In the genomic region with DNA sequence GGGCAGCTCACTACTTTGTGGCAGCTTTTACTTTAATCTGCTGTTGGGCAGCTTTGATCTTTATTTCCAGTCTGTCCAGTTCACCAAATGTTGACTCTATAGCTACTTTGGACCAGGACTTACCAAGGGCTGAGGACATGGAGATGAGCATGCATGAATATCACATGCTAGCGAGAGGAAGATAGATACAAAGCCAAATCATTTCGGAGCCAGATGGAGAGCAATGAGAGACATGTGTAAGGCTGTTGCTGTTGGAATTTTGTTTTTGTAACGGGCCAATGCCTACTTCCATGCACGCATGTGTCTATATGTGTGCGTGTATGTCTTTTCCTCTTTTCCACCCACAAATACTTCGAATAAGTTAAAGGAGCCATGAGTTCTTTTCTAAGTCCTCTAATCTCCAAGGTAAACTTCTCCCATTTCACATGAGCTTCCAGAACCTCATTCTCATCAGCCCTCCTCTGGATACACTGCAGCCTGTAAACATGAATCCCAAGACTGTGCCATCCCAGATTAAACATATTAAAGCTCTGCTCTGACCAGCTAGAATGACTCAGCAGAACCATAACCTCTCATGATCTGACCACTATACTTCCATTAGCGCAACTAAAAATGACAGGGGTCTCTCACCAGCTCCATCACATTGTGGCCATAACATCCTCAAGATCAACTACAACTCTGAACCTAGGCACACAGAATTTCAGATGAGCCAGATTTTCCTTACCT, we compare ENCODE assay signal across 20 cellular contexts.
A peak's percentile ranks its signal among the peaks of the same experiment; 100 is the strongest.
DNase-seq lines count a peak whose midpoint lies in the region; ATAC-seq and TF ChIP-seq lines count a peak whose summit lies in the region.
"Had no signal": no experiment of that assay in that cellular context is flagged by ENCODE, and none has a peak within 500 bp of the region (broad histone marks: within the 10 kb centered on the region; RNA-seq: fewer than 3 reads in every experiment).

No MANE protein-coding gene starts in this region.

- POLR2A ChIA-PET in IMR-90 (lab: Charles Lee; ENCODE audit: unreplicated experiment): no interaction called here

- TF ChIP-seq CTCF in IMR-90 (conservative IDR thresholded peaks at IDR 0.05; ENCODE audit: low read depth, low read length) (no peak), psoas muscle (IDR thresholded peaks at IDR 0.05) (no peak)

- no peak overlapping the region for H3K9ac ChIP-seq in IMR-90 (ENCODE audit: low read depth, low read length)

- H3K36me3 ChIP-seq in IMR-90 (ENCODE audit: control insufficient read depth, insufficient read depth, low read length) (no peaks in the 10 kb centered on the region), psoas muscle (ENCODE audit: insufficient read depth in 1 of 2, low read depth in 1 of 2) (no peaks in the 10 kb centered on the region)
- H3K36me3 ChIP-seq: BE2C had no signal

- H2AK5ac ChIP-seq in IMR-90 (ENCODE audit: low read depth, low read length): no peak overlapping the region

- H4K8ac ChIP-seq in IMR-90 (ENCODE audit: low read depth in 2 of 2, low read length in 2 of 2): no peak overlapping the region

- no peak overlapping the region for H2AFZ ChIP-seq in IMR-90 (replicated peaks; ENCODE audit: low read length, poor library complexity)

- no peak overlapping the region for H2BK15ac ChIP-seq in IMR-90 (ENCODE audit: low read depth, low read length)

- no peak overlapping the region for H2BK5ac ChIP-seq in IMR-90 (ENCODE audit: low read depth, low read length, poor library complexity, severe bottlenecking)

- H3K4me1 ChIP-seq in IMR-90 (ENCODE audit: control insufficient read depth, insufficient read depth, low read length): no peaks in the 10 kb centered on the region
- H3K4me1 ChIP-seq in psoas muscle: peaks cover 19% of the 10 kb centered on the region

- intact Hi-C loops in IMR-90 (cut with micrococcal nuclease) (no loop called here), psoas muscle (cut with DNase I) (no loop called here)

- no peaks in the 10 kb centered on the region for H3K9me1 ChIP-seq in IMR-90 (ENCODE audit: insufficient read depth, low read length)

- H4K91ac ChIP-seq in IMR-90 (ENCODE audit: insufficient read depth, low read depth, low read length): no peak overlapping the region

- DNase-seq in DMS53 (lab: John Stamatoyannopoulos, UW) (peak; percentile 13), DMS53 treated with DMSO at 0.1 percent for 48 hours (lab: John Stamatoyannopoulos, UW; ENCODE audit: unreplicated experiment) (no peak), IMR-90 (no peak), psoas muscle (no peak), middle frontal gyrus (ENCODE audit: extremely low spot score, low spot score) (no peak), COLO668 (lab: John Stamatoyannopoulos, UW; ENCODE audit: unreplicated experiment) (no peak)
- DNase-seq: 8988T; CD8-positive, alpha-beta T cell; DND-41; H7; Karpas-422; NCI-H1048; NCI-H1436; NCI-H2029 treated with DMSO at 0.1 percent for 48 hours; NCI-H510A; PC-3 had no signal

- H2AK9ac ChIP-seq in IMR-90 (replicated peaks; ENCODE audit: low read depth, low read length, poor library complexity): no peak overlapping the region

- dilution Hi-C loops in IMR-90 (cut with HindIII; ENCODE audit: low sequenced_read_pairs, unreplicated experiment): no loop called here

- ATAC-seq in IMR-90 (ENCODE audit: low read depth): no peak
- ATAC-seq in psoas muscle: peak in 2 of 4 donors; percentile 22 to 30
- ATAC-seq in HG03039 (IDR thresholded peaks at IDR 0.05; ENCODE audit: unreplicated experiment): no peak
- ATAC-seq: CD8-positive, alpha-beta T cell; PC-3 had no signal

- no peak overlapping the region for H3K18ac ChIP-seq in IMR-90 (ENCODE audit: low read depth, low read length)

- CTCF ChIA-PET in IMR-90 (lab: Yijun Ruan, JAX): no interaction called here

- H3K4me2 ChIP-seq in IMR-90 (ENCODE audit: low read depth, low read length): no peak overlapping the region

- H3K27me3 ChIP-seq in IMR-90 (ENCODE audit: control insufficient read depth, insufficient read depth, low read length) (no peaks in the 10 kb centered on the region), psoas muscle (ENCODE audit: insufficient read depth in 3 of 3, low read length in 2 of 3) (no peaks in the 10 kb centered on the region)
- H3K27me3 ChIP-seq: BE2C had no signal

- H3K79me1 ChIP-seq in IMR-90 (ENCODE audit: low read depth in 1 of 2, low read length in 2 of 2): no peaks in the 10 kb centered on the region

- TF ChIP-seq RAD21 in IMR-90 (IDR thresholded peaks at IDR 0.05; ENCODE audit: low read length): no peak

- in situ Hi-C loops in IMR-90 (cut with MboI; ENCODE audit: low sequenced_read_pairs): no loop called here

- no peak overlapping the region for H3K14ac ChIP-seq in IMR-90 (replicated peaks; ENCODE audit: low read depth, low read length)

- H2BK120ac ChIP-seq in IMR-90 (ENCODE audit: low read depth, low read length): no peak overlapping the region

- 73% methylated on average over 3 of the region's 7 CpGs; no CpG with 5 or more reads in 1 of the 2 experiments for WGBS in IMR-90 (ENCODE audit: extremely low coverage in 2 of 2, insufficient read length in 1 of 2), 2 experiments
- 62 to 87% (median 67%) methylated on average over 7 of the region's 7 CpGs for WGBS in psoas muscle, 3 donors

- no peaks in the 10 kb centered on the region for H4K20me1 ChIP-seq in IMR-90 (ENCODE audit: insufficient read depth, low read length)

- no peak for TF ChIP-seq POLR2A in IMR-90 (IDR thresholded peaks at IDR 0.05; ENCODE audit: low read depth, low read length)

- no peak overlapping the region for H2BK20ac ChIP-seq in IMR-90 (ENCODE audit: low read depth, low read length)

- H4K5ac ChIP-seq in IMR-90 (ENCODE audit: low read depth, low read length): no peak overlapping the region

- H3K4ac ChIP-seq in IMR-90 (ENCODE audit: low read depth, low read length): no peak overlapping the region

- BruUV-seq in IMR-90 (replicated peaks; lab: Mats Ljungman, UMichigan): no TSS peak

- no peak overlapping the region for H3K56ac ChIP-seq in IMR-90 (ENCODE audit: extremely low read depth, insufficient read depth, low read length)

- H3K4me3 ChIP-seq in IMR-90 (ENCODE audit: insufficient read depth, low read depth, low read length): no peak overlapping the region
- no peak overlapping the region for H3K4me3 ChIP-seq in psoas muscle

- H3K27ac ChIP-seq in IMR-90 (ENCODE audit: insufficient read depth, low read length): no peak overlapping the region
- H3K27ac ChIP-seq in angular gyrus (ENCODE audit: low read depth, low read length): peak overlapping the region; percentile 33
- peak overlapping the region; percentile 21 for H3K27ac ChIP-seq in psoas muscle
- H3K27ac ChIP-seq: RWPE1 had no signal

- no peaks in the 10 kb centered on the region for H3K9me3 ChIP-seq in IMR-90 (ENCODE audit: control insufficient read depth, insufficient read depth, low read length)
- H3K9me3 ChIP-seq in psoas muscle: no peaks in the 10 kb centered on the region
- H3K9me3 ChIP-seq: BE2C had no signal

- H3K23ac ChIP-seq in IMR-90 (ENCODE audit: low read depth, low read length): no peak overlapping the region

TF ChIP-seq in IMR-90, 13 proteins besides CTCF, POLR2A, EP300 and RAD21:
- TF ChIP-seq CEBPB (IDR thresholded peaks at IDR 0.05; ENCODE audit: low read depth, low read length): no peak
- TF ChIP-seq FOS (IDR thresholded peaks at IDR 0.05; ENCODE audit: low read depth, low read length): no peak
- no peak for TF ChIP-seq BHLHE40 (IDR thresholded peaks at IDR 0.05; ENCODE audit: low read depth, low read length)
- peak; percentile 63 for TF ChIP-seq NFE2L2 (IDR thresholded peaks at IDR 0.05; ENCODE audit: low read depth, low read length)
- TF ChIP-seq SMC3 (IDR thresholded peaks at IDR 0.05; ENCODE audit: low read depth, low read length): no peak
